ENCODE assay signal across 1 cellular context in the genomic region with DNA sequence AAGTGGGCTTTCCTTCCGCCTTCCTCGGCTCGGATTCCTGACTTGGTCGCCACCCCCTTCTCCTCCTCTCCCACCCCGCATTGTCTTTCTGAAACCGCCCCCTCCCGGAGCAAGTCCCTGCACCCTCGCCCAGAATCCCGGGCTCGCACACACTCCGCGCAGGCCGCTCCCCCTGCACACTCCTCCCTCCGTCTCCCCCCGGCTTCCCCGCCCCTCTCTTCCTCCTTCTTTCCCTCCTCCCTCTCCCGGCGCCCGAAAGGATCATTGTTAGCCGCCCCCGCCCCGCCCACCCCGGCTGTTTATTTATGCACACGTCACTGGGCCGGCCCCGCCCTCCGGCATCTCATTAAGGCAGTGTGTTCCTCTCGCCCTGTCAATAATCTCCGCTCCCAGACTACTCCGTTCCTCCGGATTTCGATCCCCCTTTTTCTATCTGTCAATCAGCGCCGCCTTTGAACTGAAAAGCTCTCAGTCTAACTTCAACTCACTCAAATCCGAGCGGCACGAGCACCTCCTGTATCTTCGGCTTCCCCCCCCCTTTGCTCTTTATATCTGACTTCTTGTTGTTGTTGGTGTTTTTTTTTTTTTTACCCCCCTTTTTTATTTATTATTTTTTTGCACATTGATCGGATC.
TF ChIP-seq lines count a peak whose summit lies in the region.

A gene (plus strand): TSS at position 373 of the 633 bp plus-strand sequence. CDS start 510 bp downstream, outside the sequence.

TF ChIP-seq in HepG2, 621 proteins besides CTCF, POLR2A, EP300 and RAD21 (continued from another document and continues in another):
- TF ChIP-seq, protein P1, sequence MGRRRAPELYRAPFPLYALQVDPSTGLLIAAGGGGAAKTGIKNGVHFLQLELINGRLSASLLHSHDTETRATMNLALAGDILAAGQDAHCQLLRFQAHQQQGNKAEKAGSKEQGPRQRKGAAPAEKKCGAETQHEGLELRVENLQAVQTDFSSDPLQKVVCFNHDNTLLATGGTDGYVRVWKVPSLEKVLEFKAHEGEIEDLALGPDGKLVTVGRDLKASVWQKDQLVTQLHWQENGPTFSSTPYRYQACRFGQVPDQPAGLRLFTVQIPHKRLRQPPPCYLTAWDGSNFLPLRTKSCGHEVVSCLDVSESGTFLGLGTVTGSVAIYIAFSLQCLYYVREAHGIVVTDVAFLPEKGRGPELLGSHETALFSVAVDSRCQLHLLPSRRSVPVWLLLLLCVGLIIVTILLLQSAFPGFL (CRISPR knock-in tag; IDR thresholded peaks at IDR 0.05): no peak
- TF ChIP-seq SRY (CRISPR knock-in tag; IDR thresholded peaks at IDR 0.05) (no peak), JUN (CRISPR knock-in tag; IDR thresholded peaks at IDR 0.05) (no peak), ZNF329 (CRISPR knock-in tag; IDR thresholded peaks at IDR 0.05; ENCODE audit: low read depth) (no peak), ZBTB7B (CRISPR knock-in tag; IDR thresholded peaks at IDR 0.05) (no peak), SYNCRIP (IDR thresholded peaks at IDR 0.05; ENCODE audit: insufficient read depth, low read depth, low read length) (no peak), ZNF629 (CRISPR knock-in tag; conservative IDR thresholded peaks at IDR 0.05) (no peak), ZC3H13 (CRISPR knock-in tag; IDR thresholded peaks at IDR 0.05) (no peak), ZSCAN21 (CRISPR knock-in tag; IDR thresholded peaks at IDR 0.05; ENCODE audit: borderline replicate concordance) (no peak), CREB1 (IDR thresholded peaks at IDR 0.05) (peak; percentile 75), CREB1 (CRISPR knock-in tag; IDR thresholded peaks at IDR 0.05) (peak; percentile 74), ZBTB38 (CRISPR knock-in tag; IDR thresholded peaks at IDR 0.05) (peak; percentile 74), SMC3 (IDR thresholded peaks at IDR 0.05; ENCODE audit: low read length) (no peak), ZNF883 (CRISPR knock-in tag; IDR thresholded peaks at IDR 0.05; ENCODE audit: not compliant biosample characterization) (no peak), ZFYVE20 (CRISPR knock-in tag; IDR thresholded peaks at IDR 0.05; ENCODE audit: borderline replicate concordance, low read depth) (no peak), NFE2 (CRISPR knock-in tag; IDR thresholded peaks at IDR 0.05) (no peak), SP4 (CRISPR knock-in tag; IDR thresholded peaks at IDR 0.05) (no peak), ZNF350 (CRISPR knock-in tag; IDR thresholded peaks at IDR 0.05; ENCODE audit: borderline replicate concordance, low read depth) (no peak), HMG20A (CRISPR knock-in tag; IDR thresholded peaks at IDR 0.05; ENCODE audit: borderline replicate concordance) (no peak), PITX1 (CRISPR knock-in tag; IDR thresholded peaks at IDR 0.05) (peak; percentile 35; the same call in 1 of the 2 replicates), ZNF652 (CRISPR knock-in tag; IDR thresholded peaks at IDR 0.05; ENCODE audit: borderline replicate concordance, low read depth) (no peak), HMGA1 (CRISPR knock-in tag; conservative IDR thresholded peaks at IDR 0.05) (no peak), TRIM24 (CRISPR knock-in tag; IDR thresholded peaks at IDR 0.05) (no peak), U2AF2 (IDR thresholded peaks at IDR 0.05; ENCODE audit: low read depth, low read length) (no peak), ISL2 (CRISPR knock-in tag; IDR thresholded peaks at IDR 0.05) (no peak), ZBTB8A (CRISPR knock-in tag; IDR thresholded peaks at IDR 0.05; ENCODE audit: borderline replicate concordance, low read depth) (no peak)
- TF ChIP-seq, protein P2, sequence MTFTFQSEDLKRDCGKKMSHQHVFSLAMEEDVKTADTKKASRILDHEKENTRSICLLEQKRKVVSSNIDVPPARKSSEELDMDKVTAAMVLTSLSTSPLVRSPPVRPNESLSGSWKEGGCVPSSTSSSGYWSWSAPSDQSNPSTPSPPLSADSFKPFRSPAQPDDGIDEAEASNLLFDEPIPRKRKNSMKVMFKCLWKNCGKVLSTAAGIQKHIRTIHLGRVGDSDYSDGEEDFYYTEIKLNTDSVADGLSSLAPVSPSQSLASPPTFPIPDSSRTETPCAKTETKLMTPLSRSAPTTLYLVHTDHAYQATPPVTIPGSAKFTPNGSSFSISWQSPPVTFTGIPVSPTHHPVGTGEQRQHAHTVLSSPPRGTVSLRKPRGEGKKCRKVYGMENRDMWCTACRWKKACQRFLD (CRISPR knock-in tag; IDR thresholded peaks at IDR 0.05; ENCODE audit: borderline replicate concordance): no peak
- TF ChIP-seq, protein P3, sequence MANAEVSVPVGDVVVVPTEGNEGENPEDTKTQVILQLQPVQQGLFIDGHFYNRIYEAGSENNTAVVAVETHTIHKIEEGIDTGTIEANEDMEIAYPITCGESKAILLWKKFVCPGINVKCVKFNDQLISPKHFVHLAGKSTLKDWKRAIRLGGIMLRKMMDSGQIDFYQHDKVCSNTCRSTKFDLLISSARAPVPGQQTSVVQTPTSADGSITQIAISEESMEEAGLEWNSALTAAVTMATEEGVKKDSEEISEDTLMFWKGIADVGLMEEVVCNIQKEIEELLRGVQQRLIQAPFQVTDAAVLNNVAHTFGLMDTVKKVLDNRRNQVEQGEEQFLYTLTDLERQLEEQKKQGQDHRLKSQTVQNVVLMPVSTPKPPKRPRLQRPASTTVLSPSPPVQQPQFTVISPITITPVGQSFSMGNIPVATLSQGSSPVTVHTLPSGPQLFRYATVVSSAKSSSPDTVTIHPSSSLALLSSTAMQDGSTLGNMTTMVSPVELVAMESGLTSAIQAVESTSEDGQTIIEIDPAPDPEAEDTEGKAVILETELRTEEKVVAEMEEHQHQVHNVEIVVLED (CRISPR knock-in tag; IDR thresholded peaks at IDR 0.05; ENCODE audit: borderline replicate concordance): no peak
- TF ChIP-seq, protein P4, sequence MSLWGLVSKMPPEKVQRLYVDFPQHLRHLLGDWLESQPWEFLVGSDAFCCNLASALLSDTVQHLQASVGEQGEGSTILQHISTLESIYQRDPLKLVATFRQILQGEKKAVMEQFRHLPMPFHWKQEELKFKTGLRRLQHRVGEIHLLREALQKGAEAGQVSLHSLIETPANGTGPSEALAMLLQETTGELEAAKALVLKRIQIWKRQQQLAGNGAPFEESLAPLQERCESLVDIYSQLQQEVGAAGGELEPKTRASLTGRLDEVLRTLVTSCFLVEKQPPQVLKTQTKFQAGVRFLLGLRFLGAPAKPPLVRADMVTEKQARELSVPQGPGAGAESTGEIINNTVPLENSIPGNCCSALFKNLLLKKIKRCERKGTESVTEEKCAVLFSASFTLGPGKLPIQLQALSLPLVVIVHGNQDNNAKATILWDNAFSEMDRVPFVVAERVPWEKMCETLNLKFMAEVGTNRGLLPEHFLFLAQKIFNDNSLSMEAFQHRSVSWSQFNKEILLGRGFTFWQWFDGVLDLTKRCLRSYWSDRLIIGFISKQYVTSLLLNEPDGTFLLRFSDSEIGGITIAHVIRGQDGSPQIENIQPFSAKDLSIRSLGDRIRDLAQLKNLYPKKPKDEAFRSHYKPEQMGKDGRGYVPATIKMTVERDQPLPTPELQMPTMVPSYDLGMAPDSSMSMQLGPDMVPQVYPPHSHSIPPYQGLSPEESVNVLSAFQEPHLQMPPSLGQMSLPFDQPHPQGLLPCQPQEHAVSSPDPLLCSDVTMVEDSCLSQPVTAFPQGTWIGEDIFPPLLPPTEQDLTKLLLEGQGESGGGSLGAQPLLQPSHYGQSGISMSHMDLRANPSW (CRISPR knock-in tag; IDR thresholded peaks at IDR 0.05; ENCODE audit: borderline replicate concordance): no peak
- TF ChIP-seq, protein P5, sequence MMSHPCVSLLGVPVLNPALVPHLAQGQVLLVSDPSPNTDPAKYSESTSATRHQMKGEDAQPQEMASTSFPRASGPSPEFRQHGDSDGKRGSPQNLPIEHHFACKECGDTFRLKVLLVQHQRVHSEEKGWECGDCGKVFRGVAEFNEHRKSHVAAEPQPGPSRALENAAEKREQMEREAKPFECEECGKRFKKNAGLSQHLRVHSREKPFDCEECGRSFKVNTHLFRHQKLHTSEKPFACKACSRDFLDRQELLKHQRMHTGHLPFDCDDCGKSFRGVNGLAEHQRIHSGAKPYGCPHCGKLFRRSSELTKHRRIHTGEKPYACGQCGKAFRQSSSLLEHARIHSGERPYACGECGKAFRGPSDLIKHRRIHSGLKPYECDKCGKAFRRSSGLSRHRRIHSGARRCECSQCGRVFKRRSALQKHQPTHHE (CRISPR knock-in tag; IDR thresholded peaks at IDR 0.05; ENCODE audit: borderline replicate concordance): no peak
- TF ChIP-seq, protein P6, sequence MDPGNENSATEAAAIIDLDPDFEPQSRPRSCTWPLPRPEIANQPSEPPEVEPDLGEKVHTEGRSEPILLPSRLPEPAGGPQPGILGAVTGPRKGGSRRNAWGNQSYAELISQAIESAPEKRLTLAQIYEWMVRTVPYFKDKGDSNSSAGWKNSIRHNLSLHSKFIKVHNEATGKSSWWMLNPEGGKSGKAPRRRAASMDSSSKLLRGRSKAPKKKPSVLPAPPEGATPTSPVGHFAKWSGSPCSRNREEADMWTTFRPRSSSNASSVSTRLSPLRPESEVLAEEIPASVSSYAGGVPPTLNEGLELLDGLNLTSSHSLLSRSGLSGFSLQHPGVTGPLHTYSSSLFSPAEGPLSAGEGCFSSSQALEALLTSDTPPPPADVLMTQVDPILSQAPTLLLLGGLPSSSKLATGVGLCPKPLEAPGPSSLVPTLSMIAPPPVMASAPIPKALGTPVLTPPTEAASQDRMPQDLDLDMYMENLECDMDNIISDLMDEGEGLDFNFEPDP (CRISPR knock-in tag; conservative IDR thresholded peaks at IDR 0.05): no peak
- TF ChIP-seq, protein P7, sequence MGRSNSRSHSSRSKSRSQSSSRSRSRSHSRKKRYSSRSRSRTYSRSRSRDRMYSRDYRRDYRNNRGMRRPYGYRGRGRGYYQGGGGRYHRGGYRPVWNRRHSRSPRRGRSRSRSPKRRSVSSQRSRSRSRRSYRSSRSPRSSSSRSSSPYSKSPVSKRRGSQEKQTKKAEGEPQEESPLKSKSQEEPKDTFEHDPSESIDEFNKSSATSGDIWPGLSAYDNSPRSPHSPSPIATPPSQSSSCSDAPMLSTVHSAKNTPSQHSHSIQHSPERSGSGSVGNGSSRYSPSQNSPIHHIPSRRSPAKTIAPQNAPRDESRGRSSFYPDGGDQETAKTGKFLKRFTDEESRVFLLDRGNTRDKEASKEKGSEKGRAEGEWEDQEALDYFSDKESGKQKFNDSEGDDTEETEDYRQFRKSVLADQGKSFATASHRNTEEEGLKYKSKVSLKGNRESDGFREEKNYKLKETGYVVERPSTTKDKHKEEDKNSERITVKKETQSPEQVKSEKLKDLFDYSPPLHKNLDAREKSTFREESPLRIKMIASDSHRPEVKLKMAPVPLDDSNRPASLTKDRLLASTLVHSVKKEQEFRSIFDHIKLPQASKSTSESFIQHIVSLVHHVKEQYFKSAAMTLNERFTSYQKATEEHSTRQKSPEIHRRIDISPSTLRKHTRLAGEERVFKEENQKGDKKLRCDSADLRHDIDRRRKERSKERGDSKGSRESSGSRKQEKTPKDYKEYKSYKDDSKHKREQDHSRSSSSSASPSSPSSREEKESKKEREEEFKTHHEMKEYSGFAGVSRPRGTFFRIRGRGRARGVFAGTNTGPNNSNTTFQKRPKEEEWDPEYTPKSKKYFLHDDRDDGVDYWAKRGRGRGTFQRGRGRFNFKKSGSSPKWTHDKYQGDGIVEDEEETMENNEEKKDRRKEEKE (IDR thresholded peaks at IDR 0.05): no peak
- TF ChIP-seq, protein P8, sequence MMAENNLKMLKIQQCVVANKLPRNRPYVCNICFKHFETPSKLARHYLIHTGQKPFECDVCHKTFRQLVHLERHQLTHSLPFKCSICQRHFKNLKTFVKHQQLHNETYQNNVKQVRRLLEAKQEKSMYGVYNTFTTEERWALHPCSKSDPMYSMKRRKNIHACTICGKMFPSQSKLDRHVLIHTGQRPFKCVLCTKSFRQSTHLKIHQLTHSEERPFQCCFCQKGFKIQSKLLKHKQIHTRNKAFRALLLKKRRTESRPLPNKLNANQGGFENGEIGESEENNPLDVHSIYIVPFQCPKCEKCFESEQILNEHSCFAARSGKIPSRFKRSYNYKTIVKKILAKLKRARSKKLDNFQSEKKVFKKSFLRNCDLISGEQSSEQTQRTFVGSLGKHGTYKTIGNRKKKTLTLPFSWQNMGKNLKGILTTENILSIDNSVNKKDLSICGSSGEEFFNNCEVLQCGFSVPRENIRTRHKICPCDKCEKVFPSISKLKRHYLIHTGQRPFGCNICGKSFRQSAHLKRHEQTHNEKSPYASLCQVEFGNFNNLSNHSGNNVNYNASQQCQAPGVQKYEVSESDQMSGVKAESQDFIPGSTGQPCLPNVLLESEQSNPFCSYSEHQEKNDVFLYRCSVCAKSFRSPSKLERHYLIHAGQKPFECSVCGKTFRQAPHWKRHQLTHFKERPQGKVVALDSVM (CRISPR knock-in tag; IDR thresholded peaks at IDR 0.05): no peak
- TF ChIP-seq, protein P9, sequence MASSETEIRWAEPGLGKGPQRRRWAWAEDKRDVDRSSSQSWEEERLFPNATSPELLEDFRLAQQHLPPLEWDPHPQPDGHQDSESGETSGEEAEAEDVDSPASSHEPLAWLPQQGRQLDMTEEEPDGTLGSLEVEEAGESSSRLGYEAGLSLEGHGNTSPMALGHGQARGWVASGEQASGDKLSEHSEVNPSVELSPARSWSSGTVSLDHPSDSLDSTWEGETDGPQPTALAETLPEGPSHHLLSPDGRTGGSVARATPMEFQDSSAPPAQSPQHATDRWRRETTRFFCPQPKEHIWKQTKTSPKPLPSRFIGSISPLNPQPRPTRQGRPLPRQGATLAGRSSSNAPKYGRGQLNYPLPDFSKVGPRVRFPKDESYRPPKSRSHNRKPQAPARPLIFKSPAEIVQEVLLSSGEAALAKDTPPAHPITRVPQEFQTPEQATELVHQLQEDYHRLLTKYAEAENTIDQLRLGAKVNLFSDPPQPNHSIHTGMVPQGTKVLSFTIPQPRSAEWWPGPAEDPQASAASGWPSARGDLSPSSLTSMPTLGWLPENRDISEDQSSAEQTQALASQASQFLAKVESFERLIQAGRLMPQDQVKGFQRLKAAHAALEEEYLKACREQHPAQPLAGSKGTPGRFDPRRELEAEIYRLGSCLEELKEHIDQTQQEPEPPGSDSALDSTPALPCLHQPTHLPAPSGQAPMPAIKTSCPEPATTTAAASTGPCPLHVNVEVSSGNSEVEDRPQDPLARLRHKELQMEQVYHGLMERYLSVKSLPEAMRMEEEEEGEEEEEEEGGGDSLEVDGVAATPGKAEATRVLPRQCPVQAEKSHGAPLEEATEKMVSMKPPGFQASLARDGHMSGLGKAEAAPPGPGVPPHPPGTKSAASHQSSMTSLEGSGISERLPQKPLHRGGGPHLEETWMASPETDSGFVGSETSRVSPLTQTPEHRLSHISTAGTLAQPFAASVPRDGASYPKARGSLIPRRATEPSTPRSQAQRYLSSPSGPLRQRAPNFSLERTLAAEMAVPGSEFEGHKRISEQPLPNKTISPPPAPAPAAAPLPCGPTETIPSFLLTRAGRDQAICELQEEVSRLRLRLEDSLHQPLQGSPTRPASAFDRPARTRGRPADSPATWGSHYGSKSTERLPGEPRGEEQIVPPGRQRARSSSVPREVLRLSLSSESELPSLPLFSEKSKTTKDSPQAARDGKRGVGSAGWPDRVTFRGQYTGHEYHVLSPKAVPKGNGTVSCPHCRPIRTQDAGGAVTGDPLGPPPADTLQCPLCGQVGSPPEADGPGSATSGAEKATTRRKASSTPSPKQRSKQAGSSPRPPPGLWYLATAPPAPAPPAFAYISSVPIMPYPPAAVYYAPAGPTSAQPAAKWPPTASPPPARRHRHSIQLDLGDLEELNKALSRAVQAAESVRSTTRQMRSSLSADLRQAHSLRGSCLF (CRISPR knock-in tag; IDR thresholded peaks at IDR 0.05; ENCODE audit: borderline replicate concordance): no peak
